ENCODE assay signal across 2 cellular contexts in genomic region chr21:34852438-34852837, GRCh38.
TF ChIP-seq lines count a peak whose summit lies in the region.

No MANE protein-coding gene starts in this region.

TF ChIP-seq in GM23338, 12 proteins besides CTCF, POLR2A, EP300 and RAD21 (continued from another document):
- no peak for TF ChIP-seq ZNF114 (CRISPR knock-in tag; IDR thresholded peaks at IDR 0.05)
- no peak for TF ChIP-seq REST (IDR thresholded peaks at IDR 0.05; ENCODE audit: unreplicated experiment)
- no peak for TF ChIP-seq NANOG (IDR thresholded peaks at IDR 0.05; ENCODE audit: borderline replicate concordance)
- TF ChIP-seq STAT1 (IDR thresholded peaks at IDR 0.05; ENCODE audit: unreplicated experiment) = no peak

TF ChIP-seq in GM12891, 5 proteins besides CTCF, POLR2A, EP300 and RAD21:
- TF ChIP-seq POLR2AphosphoS5 (IDR thresholded peaks at IDR 0.05; ENCODE audit: low read depth, low read length) (no peak), PAX5 (IDR thresholded peaks at IDR 0.05; ENCODE audit: insufficient read depth, low read length, severe bottlenecking) (no peak), SPI1 (IDR thresholded peaks at IDR 0.05; ENCODE audit: low read depth, low read length) (no peak), POU2F2 (IDR thresholded peaks at IDR 0.05; ENCODE audit: low read depth, low read length) (no peak), TAF1 (IDR thresholded peaks at IDR 0.05; ENCODE audit: low read depth, low read length) (no peak)
